ENCODE assay signal across 8 cellular contexts in genomic region chr6:159762681-159763293, GRCh38. TPM values are rescaled to one million over a fixed set of nuclear protein-coding genes. Genes with fewer than 3 reads are reported as not detected.
A peak's percentile ranks its signal among the peaks of the same experiment; 100 is the strongest.
DNase-seq lines count a peak whose midpoint lies in the region; ATAC-seq and TF ChIP-seq lines count a peak whose summit lies in the region.

No MANE protein-coding gene starts in this region.

- peaks cover 24 to 28% of the 10 kb centered on the region in 2 donors for H3K36me3 ChIP-seq in mucosa of rectum (ENCODE audit: control insufficient read depth in 2 of 2, insufficient read depth in 2 of 2, low read length in 2 of 2)
- no peaks in the 10 kb centered on the region for H3K36me3 ChIP-seq in uterus

- H3K4me3 ChIP-seq in mucosa of rectum (ENCODE audit: low read length in 2 of 2) (peak overlapping the region; percentile 98), uterus (peak overlapping the region; percentile 92 to 98)

- H3K4me1 ChIP-seq in mucosa of rectum (ENCODE audit: control insufficient read depth in 2 of 2, insufficient read depth in 2 of 2, low read length in 2 of 2) (peaks cover 10 to 14% of the 10 kb centered on the region in 2 donors), uterus (no peaks in the 10 kb centered on the region)

- in situ Hi-C loops in GM13977 (cut with MboI; ENCODE audit: low pct_unique_long_range_greater_than_20kb, low sequenced_read_pairs, unreplicated experiment): no loop called here

- ATAC-seq in HG02571 (IDR thresholded peaks at IDR 0.05; ENCODE audit: unreplicated experiment) (peak; percentile 21), SK-N-SH treated with all-trans-retinoic acid at 6 μM for 48 hours (peak; percentile 2; the same call in 2 of the 3 replicates)
- peak; percentile 42 for ATAC-seq in effector memory CD8-positive, alpha-beta T cell (replicated peaks)

- H3K4me1 Mint-ChIP-seq in effector memory CD8-positive, alpha-beta T cell (ENCODE audit: low read depth in 2 of 2): peaks cover 23 to 27% of the 10 kb centered on the region in 2 donors

- peak overlapping the region; percentile 91 to 96 for H3K4me3 Mint-ChIP-seq in effector memory CD8-positive, alpha-beta T cell

- TF ChIP-seq POLR2A in uterus (IDR thresholded peaks at IDR 0.05): no peak

- H3K9ac ChIP-seq in mucosa of rectum (ENCODE audit: low read depth in 1 of 2, low read length in 2 of 2): peak overlapping the region; percentile 95 to 97

- H3K27ac Mint-ChIP-seq in effector memory CD8-positive, alpha-beta T cell: peak overlapping the region; percentile 94 to 97

- intact Hi-C loops in uterus (cut with DNase I; ENCODE audit: low total_unique reads): loop anchor here (5.0 kb wide), 1 partner anchor 35 kb away; the partner anchor contains the start of gene WTAP

- H3K27me3 ChIP-seq in mucosa of rectum (ENCODE audit: control insufficient read depth in 2 of 2, insufficient read depth in 2 of 2, low read length in 2 of 2): no peaks in the 10 kb centered on the region
- H3K27me3 ChIP-seq in uterus: no peaks in the 10 kb centered on the region

- H3K9me3 ChIP-seq in mucosa of rectum (ENCODE audit: control insufficient read depth in 2 of 2, low read length in 2 of 2) (no peaks in the 10 kb centered on the region), uterus (no peaks in the 10 kb centered on the region)

- H3K27me3 Mint-ChIP-seq in effector memory CD8-positive, alpha-beta T cell: no peaks in the 10 kb centered on the region

- H3K27ac ChIP-seq in mucosa of rectum (ENCODE audit: low read depth in 2 of 2, low read length in 2 of 2): peak overlapping the region; percentile 99 to 100
- H3K27ac ChIP-seq in uterus: peak overlapping the region; percentile 99 to 100

- H3K36me3 Mint-ChIP-seq in effector memory CD8-positive, alpha-beta T cell (ENCODE audit: insufficient read depth): peaks cover 49% of the 10 kb centered on the region

- DNase-seq in GM13977 (ENCODE audit: low spot score) (peak; percentile 30), uterus (no peak), NCI-H1092 treated with DMSO at 0.1 percent for 48 hours (lab: John Stamatoyannopoulos, UW) (no peak)
- DNase-seq in effector memory CD8-positive, alpha-beta T cell: peak; percentile 41 to 43 (median 42)
- DNase-seq in activated CD4-positive, CD25-positive, alpha-beta regulatory T cell treated with anti-CD3 and anti-CD28 coated beads, Interleukin-2, amount 50 U/mL, for 72 hours: no peak

- no peak for TF ChIP-seq CTCF in GM13977 (IDR thresholded peaks at IDR 0.05; ENCODE audit: extremely low read depth, insufficient read depth, missing control alignments)
- TF ChIP-seq CTCF in uterus (IDR thresholded peaks at IDR 0.05): no peak

- H3K9me3 Mint-ChIP-seq in effector memory CD8-positive, alpha-beta T cell: no peaks in the 10 kb centered on the region

TF ChIP-seq in SK-N-SH treated with all-trans-retinoic acid at 6 μM for 48 hours, 23 proteins besides CTCF, POLR2A, EP300 and RAD21:
- TF ChIP-seq TOX (CRISPR knock-in tag; IDR thresholded peaks at IDR 0.05; ENCODE audit: borderline replicate concordance) (no peak), POU6F1 (CRISPR knock-in tag; IDR thresholded peaks at IDR 0.05; ENCODE audit: borderline replicate concordance, low read depth) (no peak), ZNF70 (CRISPR knock-in tag; IDR thresholded peaks at IDR 0.05) (no peak), ZFP3 (CRISPR knock-in tag; IDR thresholded peaks at IDR 0.05) (no peak), TCF4 (CRISPR knock-in tag; IDR thresholded peaks at IDR 0.05; ENCODE audit: borderline replicate concordance) (no peak)

RNA-seq across cellular contexts. Expression of gene ACAT2, which starts 0.9 kb away (rescaled TPM):
- 10 to 100 TPM in 2 of 4 donors, 1 to 10 TPM in 2; 5.6 to 19.6 (median 11.2) TPM for total RNA-seq in uterus

RNA-seq across cellular contexts. Expression of gene TCP1, which starts 26.6 kb away (rescaled TPM):
- 100 to 1,000 TPM; 109 to 241 (median 170) TPM for total RNA-seq in uterus

RNA-seq across cellular contexts. Expression of gene MRPL18, which starts 27.5 kb away (rescaled TPM):
- total RNA-seq in uterus: 10 to 100 TPM; 23.5 to 66.0 (median 46.8) TPM

RNA-seq across cellular contexts. Expression of gene WTAP, which starts 35.5 kb away (rescaled TPM):
- total RNA-seq in uterus: 100 to 1,000 TPM in 2 of 4 donors, 10 to 100 TPM in 2; 33.3 to 139 (median 95.9) TPM

RNA-seq across cellular contexts. Expression of gene PNLDC1, which starts 37.3 kb away (rescaled TPM):
- total RNA-seq in uterus: under 1 TPM in 1 of 4 donors, not detected in 3; 0.69 TPM

Comparison
In these comparisons a context has a peak if more than half of its experiments do, and no peak if none do; other contexts are left out.
1. DNase-seq: peak in GM13977 (single experiment) and effector memory CD8-positive, alpha-beta T cell (3 of 3); none in uterus (0 of 2), NCI-H1092 treated with DMSO at 0.1 percent for 48 hours (single experiment) and activated CD4-positive, CD25-positive, alpha-beta regulatory T cell treated with anti-CD3 and anti-CD28 coated beads, Interleukin-2, amount 50 U/mL, for 72 hours (single experiment).
2. Peak in every context shown above with its lines, with median percentiles within 50 percentile points of each other: ATAC-seq.